In genomic region chr10:52437205-52437646, GRCh38 we compare ENCODE assay signal across 12 cellular contexts.
DNase-seq lines count a peak whose midpoint lies in the region; ATAC-seq, FAIRE-seq and TF ChIP-seq lines count a peak whose summit lies in the region.
"Had no signal": no experiment of that assay in that cellular context is flagged by ENCODE, and none has a peak within 500 bp of the region (broad histone marks: within the 10 kb centered on the region; RNA-seq: fewer than 3 reads in every experiment).

No MANE protein-coding gene starts in this region.

- H4K8ac ChIP-seq in mesenchymal stem cell (ENCODE audit: low read length): no peak overlapping the region

- H3K27ac Mint-ChIP-seq in CD4-positive, alpha-beta memory T cell: no peak overlapping the region
- H3K27ac Mint-ChIP-seq: activated naive CD8-positive, alpha-beta T cell; nephron had no signal

- no peak for TF ChIP-seq CTCF in HCT116 (IDR thresholded peaks at IDR 0.05 in 2 of 3, conservative IDR thresholded peaks at IDR 0.05 in 1 of 3; ENCODE audit: borderline replicate concordance in 1 of 3, insufficient read depth in 1 of 3, low read depth in 2 of 3, low read length in 2 of 3)

- no peak overlapping the region for H2BK5ac ChIP-seq in mesenchymal stem cell (ENCODE audit: low read depth, low read length, poor library complexity, severe bottlenecking)

- peaks cover 0 to 17% (median 2%) of the 10 kb centered on the region in 8 donors for H3K9me3 Mint-ChIP-seq in CD4-positive, alpha-beta memory T cell
- H3K9me3 Mint-ChIP-seq: nephron had no signal

- DNase-seq in HCT116 (ENCODE audit: low read depth, low spot score) (no peak), mesenchymal stem cell (no peak), frontal cortex (ENCODE audit: low spot score in 2 of 2) (no peak)
- no peak for DNase-seq in CD4-positive, alpha-beta memory T cell
- no peak for DNase-seq in activated CD4-positive, alpha-beta T cell treated with anti-CD3 and anti-CD28 coated beads, Interleukin-2, amount 50 U/mL, for 4 hours
- no peak for DNase-seq in stimulated activated naive CD8-positive, alpha-beta T cell treated with anti-CD3 and anti-CD28 coated beads, Interleukin-15, Interleukin-2, amounts not matched to agents 100 U/mL and 50 U/mL, for 24 hours
- DNase-seq: effector memory CD4-positive, alpha-beta T cell; stimulated activated CD4-positive, alpha-beta T cell treated with anti-CD3 and anti-CD28 coated beads, Interleukin-15, amount 100 ng/mL, for 24 hours had no signal

- H2AFZ ChIP-seq in HCT116 (ENCODE audit: low read depth, low read length, poor library complexity, severe bottlenecking) (peak overlapping the region; percentile 64), mesenchymal stem cell (ENCODE audit: low read depth, low read length) (no peak overlapping the region)

- no TSS peak for BruUV-seq in HCT116 (replicated peaks; lab: Mats Ljungman, UMichigan)

- H3K4me1 ChIP-seq in HCT116 (ENCODE audit: control insufficient read depth in 1 of 2, insufficient read depth in 2 of 2, low read length in 2 of 2): peaks cover 26 to 31% of the 10 kb centered on the region in 2 experiments
- no peaks in the 10 kb centered on the region for H3K4me1 ChIP-seq in mesenchymal stem cell (ENCODE audit: control insufficient read depth, insufficient read depth, low read depth, low read length)
- H3K4me1 ChIP-seq in CD4-positive, alpha-beta memory T cell (ENCODE audit: insufficient read depth, low read length): no peaks in the 10 kb centered on the region

- no peak overlapping the region for H3K4me2 ChIP-seq in HCT116 (ENCODE audit: low read length)
- no peak overlapping the region for H3K4me2 ChIP-seq in mesenchymal stem cell (ENCODE audit: low read length, poor library complexity, severe bottlenecking)

- H3K9me2 ChIP-seq in HCT116 (ENCODE audit: insufficient read depth): no peaks in the 10 kb centered on the region

- no peak overlapping the region for H3K4me3 Mint-ChIP-seq in CD4-positive, alpha-beta memory T cell
- H3K4me3 Mint-ChIP-seq: activated naive CD8-positive, alpha-beta T cell; nephron had no signal

- no peak for TF ChIP-seq POLR2A in HCT116 (IDR thresholded peaks at IDR 0.05; ENCODE audit: borderline replicate concordance, extremely low read depth, insufficient read depth, insufficient read length)

- H3K14ac ChIP-seq in mesenchymal stem cell (ENCODE audit: low read length in 2 of 2): no peak overlapping the region

- no peaks in the 10 kb centered on the region for H3K79me1 ChIP-seq in mesenchymal stem cell (replicated peaks; ENCODE audit: low read length, poor library complexity, severe bottlenecking)

- FAIRE-seq in frontal cortex (lab: Jason Lieb, UNC): no peak

- RAD21 ChIA-PET in HCT116 (lab: Charles Lee; ENCODE audit: low non-redundant PET in 1 of 2, low total read pairs in 2 of 2, uncharacterized antibody in 2 of 2, unreplicated experiment in 2 of 2): no interaction called here

- H3K27me3 ChIP-seq in HCT116 (ENCODE audit: insufficient read depth, low read length) (no peaks in the 10 kb centered on the region), mesenchymal stem cell (ENCODE audit: control insufficient read depth in 1 of 2, insufficient read depth in 1 of 2, low read length in 2 of 2) (no peaks in the 10 kb centered on the region)
- no peaks in the 10 kb centered on the region for H3K27me3 ChIP-seq in CD4-positive, alpha-beta memory T cell (ENCODE audit: insufficient read depth, low read length)

- ATAC-seq in GM18909 (IDR thresholded peaks at IDR 0.05; ENCODE audit: poor library complexity, unreplicated experiment) (peak; percentile 87), HCT116 (no peak), HG03432 (IDR thresholded peaks at IDR 0.05; ENCODE audit: unreplicated experiment) (peak; percentile 92)
- no peak for ATAC-seq in stimulated activated naive CD8-positive, alpha-beta T cell treated with anti-CD3 and anti-CD28 coated beads, Interleukin-15, Interleukin-2, amounts not matched to agents 100 U/mL and 50 U/mL, for 24 hours

- CTCF ChIA-PET in HCT116 (lab: Charles Lee): no interaction called here
- CTCF ChIA-PET in CD4-positive, alpha-beta memory T cell (lab: Charles Lee; ENCODE audit: partially characterized antibody): no interaction called here

- no peaks in the 10 kb centered on the region for H3K36me3 Mint-ChIP-seq in CD4-positive, alpha-beta memory T cell
- H3K36me3 Mint-ChIP-seq: activated naive CD8-positive, alpha-beta T cell had no signal

- no peaks in the 10 kb centered on the region for H3K4me1 Mint-ChIP-seq in CD4-positive, alpha-beta memory T cell
- H3K4me1 Mint-ChIP-seq: nephron had no signal

- H2BK15ac ChIP-seq in mesenchymal stem cell (ENCODE audit: low read depth, poor library complexity, severe bottlenecking): no peak overlapping the region

- no peaks in the 10 kb centered on the region for H3K36me3 ChIP-seq in HCT116 (ENCODE audit: control insufficient read depth in 1 of 2, insufficient read depth in 2 of 2, low read length in 2 of 2)
- no peaks in the 10 kb centered on the region for H3K36me3 ChIP-seq in mesenchymal stem cell (ENCODE audit: control insufficient read depth in 1 of 2, insufficient read depth in 2 of 2, low read depth in 1 of 2, low read length in 2 of 2)
- H3K36me3 ChIP-seq in CD4-positive, alpha-beta memory T cell (ENCODE audit: insufficient read depth, low read length): no peaks in the 10 kb centered on the region

- intact Hi-C loops in HCT116 (cut with micrococcal nuclease): no loop called here
- intact Hi-C loops in CD4-positive, alpha-beta memory T cell (cut with micrococcal nuclease): no loop called here

- peak overlapping the region; percentile 67; the same call in 1 of the 2 replicates for H3K27ac ChIP-seq in HCT116 (ENCODE audit: low read depth, low read length)
- H3K27ac ChIP-seq in mesenchymal stem cell (ENCODE audit: low read length, poor library complexity, severe bottlenecking): no peak overlapping the region
- H3K27ac ChIP-seq in CD4-positive, alpha-beta memory T cell (ENCODE audit: low read depth, low read length): no peak overlapping the region

- H2BK120ac ChIP-seq in mesenchymal stem cell (ENCODE audit: low read depth, low read length): no peak overlapping the region

- no peak for TF ChIP-seq RAD21 in HCT116 (IDR thresholded peaks at IDR 0.05; ENCODE audit: low read depth)

- H3K27me3 Mint-ChIP-seq in CD4-positive, alpha-beta memory T cell: no peaks in the 10 kb centered on the region
- H3K27me3 Mint-ChIP-seq: activated naive CD8-positive, alpha-beta T cell had no signal

- no peak overlapping the region for H3K23ac ChIP-seq in mesenchymal stem cell (ENCODE audit: low read length in 2 of 2)

- POLR2A ChIA-PET in HCT116 (lab: Charles Lee): no interaction called here
- POLR2A ChIA-PET in CD4-positive, alpha-beta memory T cell (lab: Charles Lee; ENCODE audit: partially characterized antibody): no interaction called here

- H3K9me3 ChIP-seq in HCT116 (ENCODE audit: control insufficient read depth in 1 of 2, insufficient read depth in 1 of 2, low read depth in 1 of 2, low read length in 2 of 2) (no peaks in the 10 kb centered on the region), mesenchymal stem cell (ENCODE audit: control insufficient read depth, low read length) (no peaks in the 10 kb centered on the region)
- H3K9me3 ChIP-seq in CD4-positive, alpha-beta memory T cell (ENCODE audit: control insufficient read depth in 1 of 2, low read length in 2 of 2): no peaks in the 10 kb centered on the region

- no peak overlapping the region for H2BK12ac ChIP-seq in mesenchymal stem cell (ENCODE audit: low read length in 2 of 2)

- H4K91ac ChIP-seq in mesenchymal stem cell (ENCODE audit: low read length): no peak overlapping the region

- H3K4me3 ChIP-seq in HCT116 (replicated peaks in 1 of 2; ENCODE audit: low read depth in 1 of 2, low read length in 2 of 2) (no peak overlapping the region), mesenchymal stem cell (ENCODE audit: insufficient read depth in 1 of 2, low read depth in 1 of 2, low read length in 2 of 2) (no peak overlapping the region)
- no peak overlapping the region for H3K4me3 ChIP-seq in CD4-positive, alpha-beta memory T cell (ENCODE audit: low read length in 2 of 2)

- H3K9ac ChIP-seq in HCT116 (ENCODE audit: low read length) (no peak overlapping the region), mesenchymal stem cell (ENCODE audit: low read length) (peak overlapping the region; percentile 49)

- WGBS in mesenchymal stem cell: 100% methylated on average over 1 of the region's 1 CpG

- no peaks in the 10 kb centered on the region for H4K20me1 ChIP-seq in HCT116 (ENCODE audit: insufficient read depth)

- no peak overlapping the region for H2AK5ac ChIP-seq in mesenchymal stem cell (ENCODE audit: low read length, severe bottlenecking)

- H3K18ac ChIP-seq in mesenchymal stem cell (ENCODE audit: low read depth in 1 of 2, low read length in 2 of 2): no peak overlapping the region

- H3K79me2 ChIP-seq in HCT116 (ENCODE audit: insufficient read depth, low read length): no peaks in the 10 kb centered on the region

- peak overlapping the region in 1 of 2 experiments; percentile 51 for H3K4ac ChIP-seq in mesenchymal stem cell (ENCODE audit: low read depth in 1 of 2, low read length in 2 of 2)

TF ChIP-seq in HCT116, 20 proteins besides CTCF, POLR2A, EP300 and RAD21 (continues in another document):
- TF ChIP-seq MAX (IDR thresholded peaks at IDR 0.05) (no peak), SP1 (IDR thresholded peaks at IDR 0.05; ENCODE audit: low read depth) (no peak), TCF7L2 (IDR thresholded peaks at IDR 0.05; ENCODE audit: borderline replicate concordance, extremely low read depth, insufficient read depth, insufficient read length) (no peak), POLR2AphosphoS5 (IDR thresholded peaks at IDR 0.05; ENCODE audit: low read depth, low read length) (no peak), ELF1 (IDR thresholded peaks at IDR 0.05; ENCODE audit: borderline replicate concordance, low read depth) (no peak), CEBPB (IDR thresholded peaks at IDR 0.05; ENCODE audit: low read depth) (no peak), EZH2phosphoT487 (IDR thresholded peaks at IDR 0.05; ENCODE audit: borderline replicate concordance) (no peak), FOSL1 (IDR thresholded peaks at IDR 0.05; ENCODE audit: low read depth) (no peak), ZFX (IDR thresholded peaks at IDR 0.05) (no peak), CBX3 (IDR thresholded peaks at IDR 0.05; ENCODE audit: low read depth) (no peak)

Comparison
In these comparisons a context has a peak if more than half of its experiments do, and no peak if none do; other contexts are left out.
1. ATAC-seq: peak in GM18909 (single experiment) and HG03432 (single experiment); none in HCT116 (single experiment) and stimulated activated naive CD8-positive, alpha-beta T cell treated with anti-CD3 and anti-CD28 coated beads, Interleukin-15, Interleukin-2, amounts not matched to agents 100 U/mL and 50 U/mL, for 24 hours (single experiment).